Comparison of ENCODE assay signal across 8 cellular contexts in the genomic region with DNA sequence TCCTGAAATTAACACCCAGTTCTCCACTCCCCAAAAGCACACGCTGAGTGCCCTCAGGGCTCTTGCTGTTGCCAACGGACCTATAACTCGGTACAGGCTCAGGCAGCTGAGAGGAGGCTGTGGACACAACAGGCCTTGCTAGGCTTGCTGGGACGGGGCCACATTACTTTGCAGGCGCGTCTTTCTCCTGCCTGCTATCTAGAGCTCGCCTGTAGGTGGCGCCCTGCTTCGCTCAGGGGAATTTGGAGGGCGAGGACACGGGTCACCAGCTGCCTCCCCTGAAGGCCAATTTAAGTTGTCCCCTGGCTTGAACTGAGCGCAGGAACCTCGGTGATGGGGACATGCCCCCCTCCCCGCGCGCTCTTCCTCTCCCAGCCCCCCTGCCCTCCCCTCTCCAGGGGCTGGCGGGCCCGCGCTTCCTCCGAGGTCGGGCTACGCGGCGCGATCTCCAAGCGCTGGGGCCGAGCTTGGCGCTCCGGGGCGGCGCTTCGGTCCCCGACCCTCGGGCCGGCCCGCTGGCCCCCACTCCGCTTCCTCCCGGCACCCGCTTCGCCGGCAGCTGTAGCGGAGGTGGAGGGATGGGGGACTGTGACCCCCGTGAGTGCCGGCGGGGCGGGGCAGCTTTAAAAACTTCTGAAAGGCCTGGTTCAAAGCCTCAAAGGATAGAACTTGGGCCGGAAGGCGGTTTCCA. TPM values are rescaled to one million over a fixed set of nuclear protein-coding genes. Genes with fewer than 3 reads are reported as not detected.
DNase-seq lines count a peak whose midpoint lies in the region; ATAC-seq and TF ChIP-seq lines count a peak whose summit lies in the region.

No MANE protein-coding gene starts in this region.

- no peaks in the 10 kb centered on the region for H3K27me3 ChIP-seq in dorsolateral prefrontal cortex
- no peaks in the 10 kb centered on the region for H3K27me3 ChIP-seq in right lobe of liver

- CTCF ChIA-PET in AG04449 (lab: Yijun Ruan, JAX), result interaction anchor here (0.6 to 15.1 kb wide), 65 partner anchors 8 to 1079 kb away, joined by 3 to 329 read pairs (median 4); a partner anchor contains a TSS

- WGBS in right lobe of liver (ENCODE audit: insufficient coverage, low coverage, low lambda C conversion rate, missing lambda C conversion rate), result 0% methylated on average over 8 of the region's 48 CpGs

- ATAC-seq in GM19023 (IDR thresholded peaks at IDR 0.05; ENCODE audit: unreplicated experiment) (peak; percentile 76), HG03439 (IDR thresholded peaks at IDR 0.05; ENCODE audit: unreplicated experiment) (peak; percentile 86), right lobe of liver (peak; percentile 88 to 93 (median 90))

- no peak for DNase-seq in AG04449 (ENCODE audit: low read depth, low spot score)
- DNase-seq in NCI-H748 (lab: John Stamatoyannopoulos, UW; ENCODE audit: unreplicated experiment), result peak; percentile 89
- peak; percentile 95 to 96 for DNase-seq in activated CD4-positive, alpha-beta T cell treated with anti-CD3 and anti-CD28 coated beads, Interleukin-2, amount 50 U/mL, for 48 hours
- peak; percentile 86 to 92 (median 90) for DNase-seq in dorsolateral prefrontal cortex
- peak; percentile 94 to 95 (median 95) for DNase-seq in right lobe of liver
- peak; percentile 90 for DNase-seq in stimulated activated CD4-positive, alpha-beta T cell treated with anti-CD3 and anti-CD28 coated beads, Interleukin-4, amount 100 ng/mL, for 1 hour

- POLR2A ChIA-PET in AG04449 (lab: Yijun Ruan, JAX), result interaction anchor here (0.6 kb wide), 1 partner anchor 663 kb away, joined by 3 read pairs; no protein-coding TSS in a partner anchor

- no peaks in the 10 kb centered on the region for H3K9me3 ChIP-seq in right lobe of liver

- H3K27ac ChIP-seq in dorsolateral prefrontal cortex (peak overlapping the region; percentile 75 to 98 (median 94)), right lobe of liver (peak overlapping the region; percentile 82 to 97 (median 91))

- no peaks in the 10 kb centered on the region for H3K36me3 ChIP-seq in right lobe of liver

- H3K4me1 ChIP-seq in right lobe of liver, result peaks cover 0 to 14% (median 7%) of the 10 kb centered on the region in 4 donors

- peak overlapping the region; percentile 65 for H3K4me3 ChIP-seq in AG04449 (ENCODE audit: low read depth, low read length)
- peak overlapping the region; percentile 54 to 92 (median 81) for H3K4me3 ChIP-seq in dorsolateral prefrontal cortex
- peak overlapping the region; percentile 78 to 93 (median 84) for H3K4me3 ChIP-seq in right lobe of liver

- TF ChIP-seq POLR2A in right lobe of liver (IDR thresholded peaks at IDR 0.05), result no peak

- TF ChIP-seq CTCF in AG04449 (IDR thresholded peaks at IDR 0.05; ENCODE audit: insufficient read depth, low read length, missing control alignments) (peak; percentile 95), dorsolateral prefrontal cortex (IDR thresholded peaks at IDR 0.05 in 54 of 56, conservative IDR thresholded peaks at IDR 0.05 in 2 of 56; ENCODE audit: low read depth in 1 of 56, partially characterized antibody in 56 of 56) (peak; percentile 90 to 99 (median 97)), right lobe of liver (IDR thresholded peaks at IDR 0.05) (peak; percentile 96 to 99 (median 97))

- intact Hi-C loops in dorsolateral prefrontal cortex (cut with DNase I) (loop anchor here (1.0 to 10.0 kb wide), 13 partner anchors 28 to 1075 kb away; a partner anchor contains a TSS), right lobe of liver (cut with DNase I) (loop anchor here (10.0 kb wide), 5 partner anchors 285 to 895 kb away; no protein-coding TSS in a partner anchor)

RNA-seq across cellular contexts. Expression of a gene that starts 32.4 kb away (rescaled TPM):
- total RNA-seq in dorsolateral prefrontal cortex (100 to 1,000 TPM in 40 of 120 experiments, 10 to 100 TPM in 80; 63.0 to 203 (median 91.8) TPM), right lobe of liver (10 to 100 TPM; 36.7 to 97.2 (median 57.9) TPM)
